18 cellular contexts compared by ENCODE assay signal in genomic region chr10:131730771-131731497, GRCh38.
A peak's percentile ranks its signal among the peaks of the same experiment; 100 is the strongest.
DNase-seq lines count a peak whose midpoint lies in the region; ATAC-seq and TF ChIP-seq lines count a peak whose summit lies in the region.
"Had no signal": no experiment of that assay in that cellular context is flagged by ENCODE, and none has a peak within 500 bp of the region (broad histone marks: within the 10 kb centered on the region; RNA-seq: fewer than 3 reads in every experiment).

No MANE protein-coding gene starts in this region.

- H3K9me3 ChIP-seq in Peyer's patch (no peaks in the 10 kb centered on the region), sigmoid colon (peaks cover 0 to 3% (median 0%) of the 10 kb centered on the region in 4 donors)

- 78 to 87% methylated on average over 18 of the region's 18 CpGs for WGBS in sigmoid colon, 2 donors

- intact Hi-C loops in sigmoid colon (cut with DNase I): no loop called here

- H3K4me1 Mint-ChIP-seq in activated CD8-positive, alpha-beta memory T cell treated with anti-CD3 and anti-CD28 coated beads, Interleukin-2, amount 10 ng/mL, durations not matched to agents 7 days and 5 days: no peaks in the 10 kb centered on the region

- H3K27me3 Mint-ChIP-seq in activated CD8-positive, alpha-beta memory T cell treated with anti-CD3 and anti-CD28 coated beads, Interleukin-2, amount 10 ng/mL, durations not matched to agents 7 days and 5 days: no peaks in the 10 kb centered on the region

- H3K27ac ChIP-seq in Peyer's patch: no peak overlapping the region
- no peak overlapping the region for H3K27ac ChIP-seq in sigmoid colon
- H3K27ac ChIP-seq: A549 had no signal

- TF ChIP-seq CTCF in Peyer's patch (IDR thresholded peaks at IDR 0.05): no peak
- TF ChIP-seq CTCF in sigmoid colon (IDR thresholded peaks at IDR 0.05): no peak

- H3K4me3 ChIP-seq in Peyer's patch (no peak overlapping the region), sigmoid colon (no peak overlapping the region)
- H3K4me3 ChIP-seq: A549 had no signal

- ATAC-seq in activated CD8-positive, alpha-beta memory T cell treated with anti-CD3 and anti-CD28 coated beads, Interleukin-2, amount 10 ng/mL, durations not matched to agents 7 days and 5 days: no peak
- ATAC-seq: A549, HepG2 had no signal

- H3K4me1 ChIP-seq in Peyer's patch (no peaks in the 10 kb centered on the region), sigmoid colon (peaks cover 0 to 10% (median 9%) of the 10 kb centered on the region in 4 donors)

- H3K36me3 ChIP-seq in Peyer's patch (no peaks in the 10 kb centered on the region), sigmoid colon (no peaks in the 10 kb centered on the region)

- H3K4me3 Mint-ChIP-seq in activated CD8-positive, alpha-beta memory T cell treated with anti-CD3 and anti-CD28 coated beads, Interleukin-2, amount 10 ng/mL, durations not matched to agents 7 days and 5 days: no peak overlapping the region
- H3K4me3 Mint-ChIP-seq: CD4-positive, alpha-beta T cell had no signal

- no peak for TF ChIP-seq EP300 in sigmoid colon (IDR thresholded peaks at IDR 0.05)

- DNase-seq in activated CD8-positive, alpha-beta memory T cell treated with anti-CD3 and anti-CD28 coated beads, Interleukin-2, amount 10 ng/mL, durations not matched to agents 7 days and 5 days: peak; percentile 34
- DNase-seq in activated CD8-positive, alpha-beta memory T cell treated with anti-CD3 and anti-CD28 coated beads, Interleukin-2, amount 50 U/mL, for 4 hours: no peak
- DNase-seq in Peyer's patch: peak in 2 of 3 donors; percentile 30 to 32
- DNase-seq in islet precursor cell: peak; percentile 36
- DNase-seq in sigmoid colon: peak; percentile 39
- DNase-seq in hepatic stellate cell (ENCODE audit: low spot score): no peak
- no peak for DNase-seq in D341Med (ENCODE audit: low spot score)
- no peak for DNase-seq in G401 (ENCODE audit: low spot score)
- DNase-seq: KG1, NCI-H1417, NCI-H187, NCI-H2107, NCI-H510A treated with DMSO at 0.1 percent for 48 hours, NCI-H774, SHP77 treated with DMSO at 0.1 percent for 48 hours had no signal

- peaks cover 3% of the 10 kb centered on the region for H3K9me3 Mint-ChIP-seq in activated CD8-positive, alpha-beta memory T cell treated with anti-CD3 and anti-CD28 coated beads, Interleukin-2, amount 10 ng/mL, durations not matched to agents 7 days and 5 days (ENCODE audit: low read depth)
- H3K9me3 Mint-ChIP-seq: CD4-positive, alpha-beta T cell had no signal

- H3K27ac Mint-ChIP-seq in activated CD8-positive, alpha-beta memory T cell treated with anti-CD3 and anti-CD28 coated beads, Interleukin-2, amount 10 ng/mL, durations not matched to agents 7 days and 5 days: no peak overlapping the region
- H3K27ac Mint-ChIP-seq: CD4-positive, alpha-beta T cell had no signal

- TF ChIP-seq POLR2A in Peyer's patch (IDR thresholded peaks at IDR 0.05) (no peak), sigmoid colon (IDR thresholded peaks at IDR 0.05) (no peak)

- no peaks in the 10 kb centered on the region for H3K36me3 Mint-ChIP-seq in activated CD8-positive, alpha-beta memory T cell treated with anti-CD3 and anti-CD28 coated beads, Interleukin-2, amount 10 ng/mL, durations not matched to agents 7 days and 5 days

- in situ Hi-C loops in G401 (cut with HindIII; ENCODE audit: low sequenced_read_pairs): no loop called here

- CTCF ChIA-PET in activated CD8-positive, alpha-beta memory T cell treated with anti-CD3 and anti-CD28 coated beads, Interleukin-2, amount 10 ng/mL, durations not matched to agents 7 days and 5 days (lab: Charles Lee): no interaction called here

- H3K27me3 ChIP-seq in Peyer's patch: no peaks in the 10 kb centered on the region
- H3K27me3 ChIP-seq in sigmoid colon: no peaks in the 10 kb centered on the region

Comparison
In these comparisons a context has a peak if more than half of its experiments do, and no peak if none do; other contexts are left out.
1. DNase-seq: peak in activated CD8-positive, alpha-beta memory T cell treated with anti-CD3 and anti-CD28 coated beads, Interleukin-2, amount 10 ng/mL, durations not matched to agents 7 days and 5 days (single experiment), Peyer's patch (2 of 3), islet precursor cell (single experiment) and sigmoid colon (single experiment); none in activated CD8-positive, alpha-beta memory T cell treated with anti-CD3 and anti-CD28 coated beads, Interleukin-2, amount 50 U/mL, for 4 hours (single experiment), hepatic stellate cell (single experiment), D341Med (single experiment) and G401 (single experiment).